Comparison of ENCODE assay signal across 8 cellular contexts in genomic region chr1:183609313-183609712, GRCh38. TPM values are rescaled to one million over a fixed set of nuclear protein-coding genes. Genes with fewer than 3 reads are reported as not detected.
DNase-seq lines count a peak whose midpoint lies in the region; ATAC-seq and TF ChIP-seq lines count a peak whose summit lies in the region.

No MANE protein-coding gene starts in this region.

- peak overlapping the region; percentile 69 for H3K9ac ChIP-seq in GM23248

- H3K4me1 ChIP-seq in GM23248 (ENCODE audit: insufficient read depth) (peaks cover 41% of the 10 kb centered on the region), left lung (peaks cover 8 to 60% of the 10 kb centered on the region in 2 donors)

- 0 to 5% methylated on average over 5 of the region's 5 CpGs for WGBS in GM23248 (ENCODE audit: low coverage in 1 of 2, low lambda C conversion rate in 2 of 2, missing lambda C conversion rate in 2 of 2), 2 experiments

- H3K9me2 ChIP-seq in GM23248 (ENCODE audit: insufficient read depth) = no peaks in the 10 kb centered on the region

- H3K27ac Mint-ChIP-seq in MCF 10A (ENCODE audit: low read depth, unreplicated experiment) (peak overlapping the region; percentile 99), type B pancreatic cell (peak overlapping the region; percentile 71)

- no peaks in the 10 kb centered on the region for H3K9me3 Mint-ChIP-seq in MCF 10A (ENCODE audit: unreplicated experiment)
- no peaks in the 10 kb centered on the region for H3K9me3 Mint-ChIP-seq in type B pancreatic cell

- in situ Hi-C loops in GM23248 (cut with MboI) = no loop called here

- H3K4me1 Mint-ChIP-seq in MCF 10A (ENCODE audit: insufficient read depth, unreplicated experiment) (peaks cover 31% of the 10 kb centered on the region), type B pancreatic cell (ENCODE audit: unreplicated experiment) (peaks cover 10% of the 10 kb centered on the region)

- H3K36me3 Mint-ChIP-seq in MCF 10A (ENCODE audit: insufficient read depth, unreplicated experiment) (no peaks in the 10 kb centered on the region), type B pancreatic cell (no peaks in the 10 kb centered on the region)

- H4K20me1 ChIP-seq in GM23248 (ENCODE audit: insufficient read depth) = no peaks in the 10 kb centered on the region

- H3K36me3 ChIP-seq in GM23248 (ENCODE audit: low read depth) = no peaks in the 10 kb centered on the region
- H3K36me3 ChIP-seq in left lung = no peaks in the 10 kb centered on the region

- H3K4me3 ChIP-seq in GM23248 = no peak overlapping the region
- no peak overlapping the region for H3K4me3 ChIP-seq in left lung

- BruUV-seq in MCF 10A (replicated peaks; lab: Mats Ljungman, UMichigan) = no TSS peak

- peak overlapping the region; percentile 38 for H3K4me3 Mint-ChIP-seq in MCF 10A (ENCODE audit: unreplicated experiment)
- H3K4me3 Mint-ChIP-seq in type B pancreatic cell = no peak overlapping the region

- H3K27me3 ChIP-seq in GM23248 (replicated peaks; ENCODE audit: insufficient read depth) (no peaks in the 10 kb centered on the region), left lung (no peaks in the 10 kb centered on the region)

- peak; percentile 81 for ATAC-seq in left lung

- POLR2A ChIA-PET in MCF 10A (lab: Yijun Ruan, JAX) = interaction anchor here (0.6 to 4.0 kb wide), 19 partner anchors 9 to 1145 kb away, joined by 3 to 25 read pairs (median 3); partner anchors contain the start of genes EDEM3 and SMG7

- no peaks in the 10 kb centered on the region for H3K79me2 ChIP-seq in GM23248 (ENCODE audit: insufficient read depth)

- H2AFZ ChIP-seq in GM23248 = peak overlapping the region; percentile 84

- TF ChIP-seq CTCF in MCF 10A (IDR thresholded peaks at IDR 0.05; ENCODE audit: unreplicated experiment) (peak; percentile 69), left lung (IDR thresholded peaks at IDR 0.05) (peak; percentile 30 to 68), type B pancreatic cell (conservative IDR thresholded peaks at IDR 0.05) (peak; percentile 57)

- H3K27ac ChIP-seq in GM23248 = peak overlapping the region; percentile 95
- H3K27ac ChIP-seq in left lung = peak overlapping the region; percentile 33 to 96

- CTCF ChIA-PET in MCF 10A (lab: Yijun Ruan, JAX) = interaction anchor here (0.5 to 4.5 kb wide), 32 partner anchors 8 to 1333 kb away, joined by 3 to 33 read pairs (median 4); partner anchors contain the start of gene NCF2

- peak overlapping the region; percentile 69 for H3K4me2 ChIP-seq in GM23248 (ENCODE audit: unreplicated experiment)

- H3F3A ChIP-seq in GM23248 (ENCODE audit: insufficient read depth) = peaks cover 39% of the 10 kb centered on the region

- intact Hi-C loops in MCF 10A (cut with micrococcal nuclease) (loop anchor here (1.0 to 2.0 kb wide), 6 partner anchors 14 to 307 kb away; no protein-coding TSS in a partner anchor), left lung (cut with DNase I) (no loop called here)

- no peaks in the 10 kb centered on the region for H3K27me3 Mint-ChIP-seq in MCF 10A (ENCODE audit: insufficient read depth, unreplicated experiment)
- H3K27me3 Mint-ChIP-seq in type B pancreatic cell = peaks cover 3% of the 10 kb centered on the region

- no peaks in the 10 kb centered on the region for H3K9me3 ChIP-seq in GM23248 (ENCODE audit: low read depth)
- no peaks in the 10 kb centered on the region for H3K9me3 ChIP-seq in left lung

- DNase-seq in GDM1 (lab: John Stamatoyannopoulos, UW) (peak; percentile 53), GM23248 (peak; percentile 94), NCI-H2196 treated with DMSO at 0.1 percent for 48 hours (lab: John Stamatoyannopoulos, UW; ENCODE audit: unreplicated experiment) (peak; percentile 24), MCF 10A (ENCODE audit: unreplicated experiment) (peak; percentile 87), left lung (peak in 1 of 2 donors; percentile 69), type B pancreatic cell (ENCODE audit: extremely low spot score, unreplicated experiment) (no peak), NK-92 (lab: John Stamatoyannopoulos, UW; ENCODE audit: unreplicated experiment) (no peak)
- DNase-seq in stimulated activated CD4-positive, alpha-beta T cell treated with anti-CD3 and anti-CD28 coated beads, Interleukin-4, amount 100 ng/mL, for 1 hour = no peak

RNA-seq across cellular contexts. Expression of gene NCF2, which starts 19.1 kb away (rescaled TPM):
- total RNA-seq in GM23248 (2014; rRNA removed; shearing (Covaris generic)) = not detected in 2 replicates
- polyA plus RNA-seq in GM23248 (2016; fragmentation: Nextera tagmentation; extraction: Ambion mirVana) = 0.28 and 0.41 TPM in 2 replicates
- total RNA-seq in MCF 10A (2022) (4.9 and 8.7 TPM in 2 replicates), left lung (100 to 1,000 TPM in 1 of 2 donors, 10 to 100 TPM in 1; 70.9 to 139 TPM), type B pancreatic cell (ENCODE audit: low replicate concordance) (0.68 and 2.2 TPM in 2 replicates)

RNA-seq across cellular contexts. Expression of gene ARPC5, which starts 26.3 kb away (rescaled TPM):
- 388 and 428 TPM in 2 replicates for total RNA-seq in GM23248 (2014; rRNA removed; shearing (Covaris generic))
- polyA plus RNA-seq in GM23248 (2016; fragmentation: Nextera tagmentation; extraction: Ambion mirVana) = 666 and 676 TPM in 2 replicates
- 195 and 240 TPM in 2 replicates for total RNA-seq in MCF 10A (2022)
- 100 to 1,000 TPM; 171 to 208 TPM for total RNA-seq in left lung
- total RNA-seq in type B pancreatic cell (ENCODE audit: low replicate concordance) = 83.5 and 94.3 TPM in 2 replicates

RNA-seq across cellular contexts. Expression of gene APOBEC4, which starts 43.8 kb away (rescaled TPM):
- total RNA-seq in GM23248 (2014; rRNA removed; shearing (Covaris generic)) = not detected in 2 replicates
- not detected in 2 replicates for polyA plus RNA-seq in GM23248 (2016; fragmentation: Nextera tagmentation; extraction: Ambion mirVana)
- total RNA-seq in MCF 10A (2022) = not detected in 2 replicates
- under 1 TPM; 0.26 to 0.89 TPM for total RNA-seq in left lung
- not detected in 2 replicates for total RNA-seq in type B pancreatic cell (ENCODE audit: low replicate concordance)

Comparison
In these comparisons a context has a peak if more than half of its experiments do, and no peak if none do; other contexts are left out.
1. DNase-seq: peak in GDM1 (single experiment), GM23248 (single experiment), NCI-H2196 treated with DMSO at 0.1 percent for 48 hours (single experiment) and MCF 10A (single experiment); none in type B pancreatic cell (single experiment), NK-92 (single experiment) and stimulated activated CD4-positive, alpha-beta T cell treated with anti-CD3 and anti-CD28 coated beads, Interleukin-4, amount 100 ng/mL, for 1 hour (single experiment).
2. Peak in every context shown above with its lines, with median percentiles within 50 percentile points of each other: CTCF ChIP-seq.